Comparison of ENCODE assay signal across 1 cellular context in the genomic region with DNA sequence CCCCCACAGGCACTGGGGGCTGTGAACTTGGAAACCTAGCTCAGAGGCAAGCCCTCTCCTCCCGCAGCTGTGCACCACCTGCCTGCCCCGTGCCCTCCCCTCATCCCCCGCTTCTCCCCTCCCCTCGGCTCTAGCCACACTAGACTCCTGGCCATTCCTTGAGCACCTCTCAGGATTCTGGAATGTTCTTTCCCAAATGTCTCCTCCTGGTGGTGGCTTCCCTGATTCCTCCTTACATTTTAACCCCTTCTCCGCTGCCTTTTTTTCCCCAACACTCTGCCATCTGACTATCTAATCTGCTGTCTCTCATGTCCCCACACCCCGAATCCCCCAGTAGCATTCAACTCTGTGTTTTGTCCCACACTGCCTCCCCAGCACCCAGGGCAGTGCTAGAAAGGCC.
TF ChIP-seq lines count a peak whose summit lies in the region.

No MANE protein-coding gene starts in this region.

TF ChIP-seq in GM12891, 5 proteins besides CTCF, POLR2A, EP300 and RAD21 (continued from another document):
- TF ChIP-seq POU2F2 (IDR thresholded peaks at IDR 0.05; ENCODE audit: low read depth, low read length) (no peak), SPI1 (IDR thresholded peaks at IDR 0.05; ENCODE audit: low read depth, low read length) (no peak), PAX5 (IDR thresholded peaks at IDR 0.05; ENCODE audit: insufficient read depth, low read length, severe bottlenecking) (no peak), TAF1 (IDR thresholded peaks at IDR 0.05; ENCODE audit: low read depth, low read length) (no peak)
